ENCODE assay signal across 8 cellular contexts in the genomic region with DNA sequence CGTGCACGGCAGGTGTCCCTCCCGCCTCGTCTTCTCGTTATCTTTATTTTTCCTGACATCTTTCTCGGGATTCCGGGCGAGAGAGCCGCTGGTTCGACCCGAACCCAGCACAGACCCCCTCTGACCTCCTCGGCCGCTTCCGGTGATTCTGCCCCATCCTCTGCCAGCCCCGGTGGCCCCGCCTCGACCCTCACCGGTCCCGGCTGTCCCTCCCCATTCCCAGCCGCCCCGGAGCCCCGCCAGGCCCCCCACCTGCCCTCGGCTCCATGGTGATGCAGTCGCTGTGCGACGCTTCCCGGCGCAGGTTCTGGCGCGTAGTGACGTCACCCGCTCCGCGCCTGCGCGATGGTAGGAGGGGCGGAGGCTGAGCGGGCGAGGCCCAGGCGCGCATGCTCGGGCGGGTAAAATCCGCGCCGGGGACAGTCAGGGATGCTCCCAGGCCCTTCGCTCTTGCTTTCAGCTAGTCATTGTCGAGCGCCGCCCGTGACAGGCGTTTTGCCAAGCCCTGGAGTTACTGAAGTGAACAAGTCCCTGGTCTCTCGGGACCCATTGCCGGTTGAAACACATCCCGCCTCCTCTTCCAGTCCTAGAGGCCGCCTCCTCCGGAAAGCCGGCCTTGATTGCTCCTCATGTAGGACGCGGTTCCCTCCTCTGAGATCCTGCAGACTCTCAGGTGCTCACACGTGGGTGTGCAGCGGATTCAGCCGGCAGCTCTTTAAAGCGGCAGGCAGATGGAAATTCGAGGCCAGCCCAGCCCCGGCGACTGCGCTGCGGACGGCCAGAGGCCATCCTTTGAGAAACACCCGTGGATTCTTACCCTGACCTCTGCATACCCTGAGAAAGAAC. TPM values are rescaled to one million over a fixed set of nuclear protein-coding genes. Genes with fewer than 3 reads are reported as not detected.
DNase-seq lines count a peak whose midpoint lies in the region; ATAC-seq and TF ChIP-seq lines count a peak whose summit lies in the region.

A gene with protein sequence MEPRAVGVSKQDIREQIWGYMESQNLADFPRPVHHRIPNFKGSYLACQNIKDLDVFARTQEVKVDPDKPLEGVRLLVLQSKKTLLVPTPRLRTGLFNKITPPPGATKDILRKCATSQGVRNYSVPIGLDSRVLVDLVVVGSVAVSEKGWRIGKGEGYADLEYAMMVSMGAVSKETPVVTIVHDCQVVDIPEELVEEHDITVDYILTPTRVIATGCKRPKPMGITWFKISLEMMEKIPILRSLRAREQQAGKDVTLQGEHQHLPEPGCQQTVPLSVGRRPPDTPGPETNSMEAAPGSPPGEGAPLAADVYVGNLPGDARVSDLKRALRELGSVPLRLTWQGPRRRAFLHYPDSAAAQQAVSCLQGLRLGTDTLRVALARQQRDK (minus strand): TSS at position 319 of the 846 bp plus-strand sequence. CDS start 51 bp downstream, at position 268.

- peaks cover 12% of the 10 kb centered on the region for H3K4me1 Mint-ChIP-seq in glutamatergic neuron (ENCODE audit: low read depth, unreplicated experiment)
- peaks cover 4% of the 10 kb centered on the region for H3K4me1 Mint-ChIP-seq in osteocyte (ENCODE audit: unreplicated experiment)

- peaks cover 26% of the 10 kb centered on the region for H3K4me1 ChIP-seq in testis

- no peaks in the 10 kb centered on the region for H3K27me3 ChIP-seq in testis

- peaks cover 10 to 14% of the 10 kb centered on the region in 2 donors for H3K36me3 Mint-ChIP-seq in activated naive CD4-positive, alpha-beta T cell treated with anti-CD3 and anti-CD28 coated beads, Interleukin-2, amount 50 U/mL, for 72 hours
- H3K36me3 Mint-ChIP-seq in glutamatergic neuron (ENCODE audit: unreplicated experiment) (peaks cover 6% of the 10 kb centered on the region), osteocyte (ENCODE audit: unreplicated experiment) (no peaks in the 10 kb centered on the region)

- no peaks in the 10 kb centered on the region for H3K36me3 ChIP-seq in testis (ENCODE audit: low read depth, missing control alignments)

- peaks cover 0 to 4% of the 10 kb centered on the region in 2 donors for H3K9me3 Mint-ChIP-seq in activated naive CD4-positive, alpha-beta T cell treated with anti-CD3 and anti-CD28 coated beads, Interleukin-2, amount 50 U/mL, for 72 hours
- H3K9me3 Mint-ChIP-seq in glutamatergic neuron (ENCODE audit: unreplicated experiment) (peaks cover 3% of the 10 kb centered on the region), osteocyte (ENCODE audit: unreplicated experiment) (no peaks in the 10 kb centered on the region)

- peak within 1 kb of the TSS; percentile 84 to 86 for H3K27ac ChIP-seq in testis

- peak within 1 kb of the TSS; percentile 98 to 99 for H3K27ac Mint-ChIP-seq in activated naive CD4-positive, alpha-beta T cell treated with anti-CD3 and anti-CD28 coated beads, Interleukin-2, amount 50 U/mL, for 72 hours
- peak within 1 kb of the TSS; percentile 93 for H3K27ac Mint-ChIP-seq in glutamatergic neuron (ENCODE audit: unreplicated experiment)
- peak within 1 kb of the TSS; percentile 96 for H3K27ac Mint-ChIP-seq in osteocyte (ENCODE audit: unreplicated experiment)

- TF ChIP-seq CTCF in GM10266 (IDR thresholded peaks at IDR 0.05; ENCODE audit: control insufficient read depth, insufficient read depth, low read depth, missing control alignments) (no peak), glutamatergic neuron (IDR thresholded peaks at IDR 0.05; ENCODE audit: partially characterized antibody, unreplicated experiment) (no peak), osteocyte (IDR thresholded peaks at IDR 0.05) (no peak), testis (IDR thresholded peaks at IDR 0.05) (no peak)

- intact Hi-C loops in testis (cut with DNase I; ENCODE audit: low total_unique reads) = no loop called here

- H3K27me3 Mint-ChIP-seq in glutamatergic neuron (ENCODE audit: unreplicated experiment) (peaks cover 3% of the 10 kb centered on the region), osteocyte (ENCODE audit: unreplicated experiment) (peaks cover 7% of the 10 kb centered on the region)

- peak; percentile 83 for ATAC-seq in HG02588 (IDR thresholded peaks at IDR 0.05; ENCODE audit: unreplicated experiment)
- ATAC-seq in activated naive CD4-positive, alpha-beta T cell treated with anti-CD3 and anti-CD28 coated beads, Interleukin-2, amount 50 U/mL, for 72 hours = peak; percentile 97

- H3K4me3 Mint-ChIP-seq in glutamatergic neuron (ENCODE audit: unreplicated experiment) = peak within 1 kb of the TSS; percentile 93
- peak within 1 kb of the TSS; percentile 91 for H3K4me3 Mint-ChIP-seq in osteocyte (ENCODE audit: unreplicated experiment)

- no peaks in the 10 kb centered on the region for H3K9me3 ChIP-seq in testis

- DNase-seq in GM10266 (ENCODE audit: extremely low spot score) (peak; percentile 97), NCI-H1092 (lab: John Stamatoyannopoulos, UW) (peak; percentile 86), SKM-1 treated with dmso at 0.1 percent for 144 hours (lab: John Stamatoyannopoulos, UW; ENCODE audit: unreplicated experiment) (peak; percentile 76), glutamatergic neuron (peak; percentile 98), osteocyte (ENCODE audit: extremely low spot score, unreplicated experiment) (peak; percentile 96), testis (peak; percentile 92)
- peak; percentile 95 to 97 for DNase-seq in activated naive CD4-positive, alpha-beta T cell treated with anti-CD3 and anti-CD28 coated beads, Interleukin-2, amount 50 U/mL, for 72 hours (ENCODE audit: low spot score in 2 of 2)

- peak; percentile 15 for TF ChIP-seq POLR2A in testis (IDR thresholded peaks at IDR 0.05)

- WGBS in testis, 2 donors = 2 to 3% methylated on average over 37 to 71 of the region's 71 CpGs

- peak within 1 kb of the TSS; percentile 86 to 89 for H3K4me3 ChIP-seq in testis

RNA-seq across cellular contexts. Expression of the gene that starts here (rescaled TPM):
- 10 to 100 TPM; 20.5 to 21.8 TPM for total RNA-seq in activated naive CD4-positive, alpha-beta T cell treated with anti-CD3 and anti-CD28 coated beads, Interleukin-2, amount 50 U/mL, for 72 hours
- 27.7 TPM for total RNA-seq in glutamatergic neuron (ENCODE audit: unreplicated experiment)
- 12.1 and 14.1 TPM in 2 replicates for total RNA-seq in osteocyte
- 10 to 100 TPM; 45.0 to 55.6 TPM for total RNA-seq in testis
- polyA plus RNA-seq in testis (ENCODE audit: insufficient read depth, low read depth, low replicate concordance) = 42.2 TPM

Comparison
In these comparisons a context has a peak if more than half of its experiments do, and no peak if none do; other contexts are left out.
1. Peak in every context shown above with its lines: DNase-seq, ATAC-seq, H3K4me3 ChIP-seq and H3K27ac ChIP-seq.